ENCODE assay signal across 8 cellular contexts in the genomic region with DNA sequence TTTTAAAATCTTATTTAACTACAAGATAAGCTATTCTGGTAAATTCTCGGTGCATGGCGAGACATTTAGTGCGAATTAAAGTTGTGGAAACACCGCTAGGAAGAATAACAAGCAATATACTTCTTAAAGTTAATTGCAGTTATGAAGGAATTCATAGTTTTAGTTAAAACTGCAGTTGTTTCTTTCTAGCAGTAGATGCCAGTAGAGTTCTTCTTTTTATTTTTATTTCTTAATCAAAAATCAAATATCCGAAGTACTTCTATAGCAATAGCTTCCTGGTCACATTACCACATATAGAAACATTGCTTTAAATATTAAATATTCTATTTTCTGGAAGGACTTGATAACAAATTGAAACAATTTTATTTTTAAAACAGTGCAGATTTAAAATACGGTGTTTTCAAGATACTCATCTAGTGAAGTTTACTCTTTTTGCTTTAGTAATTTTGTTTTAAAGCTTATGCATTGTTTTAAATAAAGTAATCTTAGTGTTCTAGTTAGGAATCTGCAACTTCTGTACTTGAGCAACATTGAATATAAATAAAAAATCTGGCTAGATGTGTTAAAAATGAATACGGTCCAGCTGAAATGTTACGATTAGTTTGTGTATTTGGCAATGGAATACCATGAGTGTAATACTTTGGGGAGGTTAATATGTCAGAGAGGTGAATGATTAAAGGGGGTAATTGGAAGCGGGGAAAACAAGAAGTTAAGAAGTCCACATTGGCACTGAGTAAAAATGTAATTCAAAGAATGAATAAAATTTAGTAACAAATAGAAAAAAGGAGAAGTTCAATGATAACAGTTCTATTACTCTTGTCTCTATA. TPM values are rescaled to one million over a fixed set of nuclear protein-coding genes. Genes with fewer than 3 reads are reported as not detected.
A peak's percentile ranks its signal among the peaks of the same experiment; 100 is the strongest.
DNase-seq lines count a peak whose midpoint lies in the region; ATAC-seq and TF ChIP-seq lines count a peak whose summit lies in the region.

No MANE protein-coding gene starts in this region.

- H3K9me3 Mint-ChIP-seq in MCF 10A (ENCODE audit: unreplicated experiment): no peaks in the 10 kb centered on the region
- H3K9me3 Mint-ChIP-seq in naive thymus-derived CD8-positive, alpha-beta T cell: peaks cover 0 to 8% (median 0%) of the 10 kb centered on the region in 9 donors

- no peak overlapping the region for H3K4me3 Mint-ChIP-seq in MCF 10A (ENCODE audit: unreplicated experiment)
- no peak overlapping the region for H3K4me3 Mint-ChIP-seq in naive thymus-derived CD8-positive, alpha-beta T cell

- no peaks in the 10 kb centered on the region for H3K36me3 Mint-ChIP-seq in MCF 10A (ENCODE audit: insufficient read depth, unreplicated experiment)
- peaks cover 0 to 9% (median 4%) of the 10 kb centered on the region in 3 donors for H3K36me3 Mint-ChIP-seq in naive thymus-derived CD8-positive, alpha-beta T cell

- peak overlapping the region; percentile 57 for H3K27ac Mint-ChIP-seq in MCF 10A (ENCODE audit: low read depth, unreplicated experiment)
- peak overlapping the region in 9 of 10 donors; percentile 10 to 89 (median 59) for H3K27ac Mint-ChIP-seq in naive thymus-derived CD8-positive, alpha-beta T cell

- H3K27me3 Mint-ChIP-seq in MCF 10A (ENCODE audit: insufficient read depth, unreplicated experiment): no peaks in the 10 kb centered on the region
- H3K27me3 Mint-ChIP-seq in naive thymus-derived CD8-positive, alpha-beta T cell: no peaks in the 10 kb centered on the region

- CTCF ChIA-PET in MCF 10A (lab: Yijun Ruan, JAX): interaction anchor here (0.7 to 12.3 kb wide), 22 partner anchors 18 to 783 kb away, joined by 3 to 174 read pairs (median 3); no protein-coding TSS in a partner anchor

- ATAC-seq in naive thymus-derived CD8-positive, alpha-beta T cell: no peak
- ATAC-seq in GM21786 (IDR thresholded peaks at IDR 0.05; ENCODE audit: unreplicated experiment) (no peak), GM18517 (IDR thresholded peaks at IDR 0.05; ENCODE audit: unreplicated experiment) (no peak)

- DNase-seq in DMS 273 treated with DMSO at 0.1 percent for 48 hours (lab: John Stamatoyannopoulos, UW): peak; percentile 4
- peak; percentile 11 for DNase-seq in M059J (ENCODE audit: low read depth)
- peak; percentile 16 for DNase-seq in MCF 10A (ENCODE audit: unreplicated experiment)
- peak in 3 of 10 donors; percentile 43 to 45 (median 44) for DNase-seq in naive thymus-derived CD8-positive, alpha-beta T cell
- DNase-seq in 8988T: no peak
- DNase-seq in activated CD8-positive, alpha-beta memory T cell treated with anti-CD3 and anti-CD28 coated beads, Interleukin-2, amount 50 U/mL, for 4 hours: no peak

- no peaks in the 10 kb centered on the region for H3K4me1 Mint-ChIP-seq in MCF 10A (ENCODE audit: insufficient read depth, unreplicated experiment)
- peaks cover 10 to 35% (median 18%) of the 10 kb centered on the region in 4 donors for H3K4me1 Mint-ChIP-seq in naive thymus-derived CD8-positive, alpha-beta T cell

- intact Hi-C loops in MCF 10A (cut with micrococcal nuclease): loop anchor here (1.0 to 2.0 kb wide), 5 partner anchors 292 to 795 kb away; no protein-coding TSS in a partner anchor

- POLR2A ChIA-PET in MCF 10A (lab: Yijun Ruan, JAX): interaction anchor here (1.2 kb wide), 1 partner anchor 293 kb away, joined by 3 read pairs; no protein-coding TSS in a partner anchor
- POLR2A ChIA-PET in naive thymus-derived CD8-positive, alpha-beta T cell (lab: Charles Lee): interaction anchor here (1.3 to 1.4 kb wide), 2 partner anchors 293 to 301 kb away, joined by 7 to 11 read pairs; no protein-coding TSS in a partner anchor

- peak; percentile 49 for TF ChIP-seq CTCF in MCF 10A (IDR thresholded peaks at IDR 0.05; ENCODE audit: unreplicated experiment)

- no TSS peak for BruUV-seq in MCF 10A (replicated peaks; lab: Mats Ljungman, UMichigan)

RNA-seq across cellular contexts. Expression of a gene that starts 2.7 kb away (rescaled TPM):
- total RNA-seq in M059J (2014; rRNA removed; shearing (Covaris generic)): 22.8 and 34.8 TPM in 2 replicates
- total RNA-seq in MCF 10A (2022): 12.8 and 14.8 TPM in 2 replicates
- total RNA-seq in naive thymus-derived CD8-positive, alpha-beta T cell: 100 to 1,000 TPM; 174 to 194 TPM
- 100 to 1,000 TPM; 120 to 162 (median 131) TPM for polyA plus RNA-seq in naive thymus-derived CD8-positive, alpha-beta T cell

Comparison
In these comparisons a context has a peak if more than half of its experiments do, and no peak if none do; other contexts are left out.
1. DNase-seq: peak in DMS 273 treated with DMSO at 0.1 percent for 48 hours (single experiment), M059J (single experiment) and MCF 10A (single experiment); none in 8988T (single experiment) and activated CD8-positive, alpha-beta memory T cell treated with anti-CD3 and anti-CD28 coated beads, Interleukin-2, amount 50 U/mL, for 4 hours (single experiment).